In the genomic region with DNA sequence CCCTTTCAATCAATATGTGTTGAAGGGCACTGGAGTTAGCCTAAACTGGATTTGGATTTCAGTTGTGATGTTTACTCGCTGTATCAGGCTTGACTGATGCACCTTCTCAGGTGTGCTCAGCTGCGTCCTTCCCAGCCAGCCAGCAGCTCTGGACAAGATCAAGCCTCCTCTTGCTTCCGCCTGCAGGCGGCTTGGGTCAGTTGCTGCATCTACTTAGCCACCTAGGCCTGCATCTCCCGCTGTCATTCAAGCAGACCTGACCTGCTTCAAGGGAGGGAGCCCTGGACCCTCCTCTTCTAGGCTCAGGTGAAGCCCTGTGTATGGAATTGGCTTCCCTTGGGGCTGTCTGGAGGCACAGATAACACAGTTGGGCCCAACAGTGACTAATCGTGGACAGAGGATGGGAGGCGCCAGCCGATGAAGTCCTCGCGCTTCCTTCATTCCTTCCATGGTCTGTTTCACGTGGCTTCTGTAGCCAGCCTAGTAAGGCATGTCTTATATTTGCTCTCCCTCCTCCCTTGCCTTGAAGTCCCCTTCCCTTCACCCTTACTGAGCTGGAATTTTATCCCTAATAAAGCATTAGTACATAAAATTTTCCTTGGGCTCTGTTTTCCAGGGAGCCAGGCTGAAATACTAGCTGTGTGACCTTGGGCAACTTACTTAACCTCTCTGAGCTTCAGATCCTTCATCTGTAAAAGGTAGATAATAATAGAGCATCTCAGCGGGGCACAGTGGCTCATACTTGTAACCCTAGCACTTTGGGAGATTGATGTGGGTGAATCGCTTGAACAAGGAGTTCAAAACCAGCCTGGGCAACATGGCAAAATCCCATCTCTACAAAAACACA, we compare ENCODE assay signal across 1 cellular context.
TF ChIP-seq lines count a peak whose summit lies in the region.

No MANE protein-coding gene starts in this region.

TF ChIP-seq in GM23338, 12 proteins besides CTCF, POLR2A, EP300 and RAD21 (continued from another document):
- no peak for TF ChIP-seq ZNF462 (CRISPR knock-in tag; IDR thresholded peaks at IDR 0.05)
- TF ChIP-seq CREB1 (CRISPR knock-in tag; IDR thresholded peaks at IDR 0.05; ENCODE audit: low read depth), result no peak
- no peak for TF ChIP-seq ZNF331 (CRISPR knock-in tag; IDR thresholded peaks at IDR 0.05; ENCODE audit: low read depth)
- TF ChIP-seq STAT1 (IDR thresholded peaks at IDR 0.05; ENCODE audit: unreplicated experiment), result no peak
- no peak for TF ChIP-seq ETS1 (IDR thresholded peaks at IDR 0.05)
